ENCODE assay signal across 8 cellular contexts in the genomic region with DNA sequence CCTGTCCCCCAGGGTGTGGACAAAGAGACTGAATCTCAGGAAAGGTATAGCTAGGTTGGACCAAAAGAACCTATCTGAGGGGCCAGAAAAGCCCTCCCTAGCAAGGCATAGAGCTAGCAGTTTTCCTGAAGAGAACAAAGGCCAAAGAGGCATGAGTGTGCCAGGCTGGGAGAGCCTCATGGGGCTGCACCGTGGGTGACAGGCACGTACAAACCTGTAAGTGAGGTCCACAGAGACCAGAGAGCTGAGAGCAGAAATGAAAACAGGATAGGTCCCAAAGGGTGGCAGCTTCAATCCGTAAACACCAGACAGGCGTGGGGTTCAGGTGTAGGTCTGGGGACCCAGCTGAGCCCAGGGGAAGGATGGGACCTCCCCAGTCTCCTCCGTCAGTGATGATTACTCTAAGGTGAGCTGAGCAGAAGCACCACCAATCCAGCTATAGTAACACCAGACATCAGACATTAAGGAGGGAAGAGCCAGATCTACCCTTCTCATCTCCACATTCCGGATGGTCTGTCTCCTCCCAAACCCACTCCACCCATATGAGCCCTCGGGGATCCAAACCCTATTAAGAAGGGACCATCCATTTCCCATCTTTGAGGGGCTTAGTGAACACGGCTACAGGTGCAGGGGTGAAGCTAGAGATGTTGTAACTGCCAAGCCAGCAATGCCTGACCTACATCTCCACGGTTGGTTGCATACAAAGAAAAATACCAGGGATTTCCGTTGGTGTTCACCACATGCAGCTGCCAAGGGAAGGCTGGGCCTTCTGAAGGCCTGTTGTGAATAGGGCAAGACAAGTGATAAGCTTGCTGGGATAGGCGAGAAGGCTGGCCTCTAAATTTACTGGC. TPM values are rescaled to one million over a fixed set of nuclear protein-coding genes. Genes with fewer than 3 reads are reported as not detected.
DNase-seq lines count a peak whose midpoint lies in the region; ATAC-seq and TF ChIP-seq lines count a peak whose summit lies in the region.

No MANE protein-coding gene starts in this region.

- H3K36me3 ChIP-seq in CD8-positive, alpha-beta memory T cell (ENCODE audit: insufficient read depth, low read length): peaks cover 9% of the 10 kb centered on the region
- H3K36me3 ChIP-seq in OCI-LY7 (ENCODE audit: insufficient read depth, low read length): peaks cover 69% of the 10 kb centered on the region
- no peaks in the 10 kb centered on the region for H3K36me3 ChIP-seq in ovary

- peak overlapping the region; percentile 77 for H3K4me2 ChIP-seq in OCI-LY7 (ENCODE audit: low read length)

- POLR2A ChIA-PET in CD8-positive, alpha-beta memory T cell (lab: Charles Lee): interaction anchor here (0.6 to 1.3 kb wide), 3 partner anchors 8 to 39 kb away, joined by 3 to 5 read pairs (median 4); no protein-coding TSS in a partner anchor
- POLR2A ChIA-PET in OCI-LY7 (lab: Charles Lee): interaction anchor here (0.5 to 5.2 kb wide), 15 partner anchors 9 to 112 kb away, joined by 3 to 52 read pairs (median 22); a partner anchor contains a TSS

- H3K4me1 Mint-ChIP-seq in CD8-positive, alpha-beta memory T cell: peaks cover 79 to 89% (median 82%) of the 10 kb centered on the region in 3 donors
- H3K4me1 Mint-ChIP-seq in immature natural killer cell: peaks cover 94 to 100% of the 10 kb centered on the region in 2 donors

- H4K20me1 ChIP-seq in OCI-LY7 (ENCODE audit: insufficient read depth, low read length): no peaks in the 10 kb centered on the region

- CTCF ChIA-PET in CD8-positive, alpha-beta memory T cell (lab: Charles Lee): interaction anchor here (0.6 to 4.5 kb wide), 7 partner anchors 9 to 71 kb away, joined by 3 to 29 read pairs (median 4); a partner anchor contains a TSS
- CTCF ChIA-PET in OCI-LY7 (lab: Charles Lee; ENCODE audit: unreplicated experiment): interaction anchor here (0.5 to 2.7 kb wide), 10 partner anchors 10 to 989 kb away, joined by 3 to 16 read pairs (median 5); a partner anchor contains a TSS

- peaks cover 71% of the 10 kb centered on the region for H3K79me2 ChIP-seq in OCI-LY7 (ENCODE audit: insufficient read depth, low read depth, low read length)

- H3K9me2 ChIP-seq in OCI-LY7 (ENCODE audit: insufficient read depth, low read length): no peaks in the 10 kb centered on the region

- DNase-seq in CD8-positive, alpha-beta memory T cell: peak in 2 of 5 donors; percentile 40 to 49
- DNase-seq in OCI-LY7 (ENCODE audit: low spot score) (peak; percentile 95), immature natural killer cell (peak in 2 of 3 donors; percentile 29 to 33), iPS-NIHi11 (ENCODE audit: low spot score) (no peak), ovary (no peak)

- no peak for TF ChIP-seq POLR2A in ovary (IDR thresholded peaks at IDR 0.05)

- TF ChIP-seq EP300 in ovary (IDR thresholded peaks at IDR 0.05): no peak

- no peaks in the 10 kb centered on the region for H3K9me3 ChIP-seq in CD8-positive, alpha-beta memory T cell (ENCODE audit: low read length)
- H3K9me3 ChIP-seq in OCI-LY7 (ENCODE audit: low read length): no peaks in the 10 kb centered on the region
- H3K9me3 ChIP-seq in ovary: no peaks in the 10 kb centered on the region

- no TSS peak for BruUV-seq in OCI-LY7 (replicated peaks; lab: Mats Ljungman, UMichigan)

- no peaks in the 10 kb centered on the region for H3K27me3 ChIP-seq in CD8-positive, alpha-beta memory T cell (ENCODE audit: insufficient read depth, low read length, poor library complexity, severe bottlenecking)
- no peaks in the 10 kb centered on the region for H3K27me3 ChIP-seq in ovary

- no peak overlapping the region for H2AFZ ChIP-seq in OCI-LY7 (ENCODE audit: low read length)

- H3K27ac ChIP-seq in CD8-positive, alpha-beta memory T cell (ENCODE audit: low read depth, low read length): peak overlapping the region; percentile 52
- H3K27ac ChIP-seq in OCI-LY7 (ENCODE audit: low read depth, low read length, poor library complexity, severe bottlenecking) (peak overlapping the region; percentile 100), ovary (no peak overlapping the region)

- 92 to 94% (median 93%) methylated on average over 11 of the region's 11 CpGs for WGBS in ovary, 3 donors

- intact Hi-C loops in OCI-LY7 (cut with micrococcal nuclease; ENCODE audit: unreplicated experiment) (loop anchor here (1.0 kb wide), 3 partner anchors 23 to 38 kb away; a partner anchor contains a TSS), ovary (cut with DNase I) (no loop called here)

- H3K4me1 ChIP-seq in CD8-positive, alpha-beta memory T cell (ENCODE audit: insufficient read depth, low read length): peaks cover 77% of the 10 kb centered on the region
- H3K4me1 ChIP-seq in OCI-LY7 (ENCODE audit: insufficient read depth, low read length, poor library complexity, severe bottlenecking) (peaks cover 95% of the 10 kb centered on the region), ovary (ENCODE audit: insufficient read depth) (peaks cover 3% of the 10 kb centered on the region)

- H3K27me3 Mint-ChIP-seq in CD8-positive, alpha-beta memory T cell: no peaks in the 10 kb centered on the region
- H3K27me3 Mint-ChIP-seq in immature natural killer cell (ENCODE audit: low read depth in 3 of 3): peaks cover 1 to 2% (median 2%) of the 10 kb centered on the region in 3 donors

- ATAC-seq in GM21423 (IDR thresholded peaks at IDR 0.05; ENCODE audit: unreplicated experiment) (peak; percentile 46), GM19324 (IDR thresholded peaks at IDR 0.05; ENCODE audit: low FRiP score, unreplicated experiment) (no peak), GM19023 (IDR thresholded peaks at IDR 0.05; ENCODE audit: unreplicated experiment) (no peak)

- H3K4me3 ChIP-seq in CD8-positive, alpha-beta memory T cell (ENCODE audit: low read length): no peak overlapping the region
- H3K4me3 ChIP-seq in OCI-LY7 (ENCODE audit: low read depth, low read length, poor library complexity, severe bottlenecking) (peak overlapping the region; percentile 49), ovary (no peak overlapping the region)

- peak overlapping the region; percentile 80 to 98 (median 94) for H3K27ac Mint-ChIP-seq in CD8-positive, alpha-beta memory T cell
- H3K27ac Mint-ChIP-seq in immature natural killer cell: peak overlapping the region; percentile 74 to 100 (median 90)

- peaks cover 10 to 67% (median 21%) of the 10 kb centered on the region in 3 donors for H3K36me3 Mint-ChIP-seq in CD8-positive, alpha-beta memory T cell
- peaks cover 23 to 47% (median 31%) of the 10 kb centered on the region in 3 donors for H3K36me3 Mint-ChIP-seq in immature natural killer cell

- no peaks in the 10 kb centered on the region for H3K9me3 Mint-ChIP-seq in CD8-positive, alpha-beta memory T cell
- H3K9me3 Mint-ChIP-seq in immature natural killer cell: no peaks in the 10 kb centered on the region

- TF ChIP-seq CTCF in OCI-LY7 (conservative IDR thresholded peaks at IDR 0.05; ENCODE audit: low read length) (no peak), ovary (IDR thresholded peaks at IDR 0.05) (no peak)

- peak overlapping the region in 6 of 7 donors; percentile 41 to 74 (median 68) for H3K4me3 Mint-ChIP-seq in CD8-positive, alpha-beta memory T cell
- H3K4me3 Mint-ChIP-seq in immature natural killer cell: peak overlapping the region; percentile 54 to 79 (median 61)

RNA-seq across cellular contexts. Expression of a gene that starts 38.3 kb away (rescaled TPM):
- total RNA-seq in CD8-positive, alpha-beta memory T cell: 100 to 1,000 TPM; 328 TPM
- 32.1 TPM for polyA plus RNA-seq in CD8-positive, alpha-beta memory T cell
- total RNA-seq in OCI-LY7 (2014; rRNA removed; shearing (Covaris generic)): 83.2 and 88.8 TPM in 2 replicates
- 64.2 and 71.5 TPM in 2 replicates for total RNA-seq in OCI-LY7 (2022)
- 10 to 100 TPM; 30.9 to 60.4 (median 39.3) TPM for polyA plus RNA-seq in immature natural killer cell
- total RNA-seq in ovary: 10 to 100 TPM; 21.7 to 65.1 (median 40.4) TPM
- 10 to 100 TPM; 31.6 to 35.6 TPM for polyA plus RNA-seq in ovary

RNA-seq across cellular contexts. Expression of a gene that starts 46.7 kb away (rescaled TPM):
- not detected for total RNA-seq in CD8-positive, alpha-beta memory T cell
- polyA plus RNA-seq in CD8-positive, alpha-beta memory T cell: not detected
- not detected in 2 replicates for total RNA-seq in OCI-LY7 (2014; rRNA removed; shearing (Covaris generic))
- not detected in 2 replicates for total RNA-seq in OCI-LY7 (2022)
- not detected for polyA plus RNA-seq in immature natural killer cell
- total RNA-seq in ovary: 1 to 10 TPM in 6 of 7 donors, not detected in 1; 1.1 to 3.5 (median 2.1) TPM
- polyA plus RNA-seq in ovary: 1 to 10 TPM; 3.5 to 6.6 TPM

RNA-seq across cellular contexts. Expression of a gene that starts 54.7 kb away (rescaled TPM):
- 10 to 100 TPM; 60.3 to 62.7 TPM for total RNA-seq in CD8-positive, alpha-beta memory T cell
- 1.1 TPM for polyA plus RNA-seq in CD8-positive, alpha-beta memory T cell
- 121 and 134 TPM in 2 replicates for total RNA-seq in OCI-LY7 (2014; rRNA removed; shearing (Covaris generic))
- total RNA-seq in OCI-LY7 (2022): 173 and 183 TPM in 2 replicates
- polyA plus RNA-seq in immature natural killer cell: 1 to 10 TPM; 1.2 to 3.0 (median 1.8) TPM
- 1 to 10 TPM in 2 of 7 donors, under 1 TPM in 5; 0.10 to 1.6 (median 0.47) TPM for total RNA-seq in ovary
- 1 to 10 TPM in 1 of 2 donors, under 1 TPM in 1; 0.91 to 5.2 TPM for polyA plus RNA-seq in ovary

Comparison
In these comparisons a context has a peak if more than half of its experiments do, and no peak if none do; other contexts are left out.
1. DNase-seq: peak in OCI-LY7 (single experiment) and immature natural killer cell (2 of 3); none in iPS-NIHi11 (single experiment) and ovary (0 of 5).
2. H3K27ac ChIP-seq: peak in CD8-positive, alpha-beta memory T cell (single experiment) and OCI-LY7 (single experiment); none in ovary (0 of 2).
3. RNA of a gene that starts 54.7 kb away (total RNA-seq): 121 to 183 TPM in OCI-LY7 and 60.3 to 62.7 TPM in CD8-positive, alpha-beta memory T cell; 0.10 to 1.6 TPM in ovary; every median in the first group is over 10 times any median in the second.